9 cellular contexts compared by ENCODE assay signal in genomic region chr13:110593430-110594130, GRCh38. TPM values are rescaled to one million over a fixed set of nuclear protein-coding genes. Genes with fewer than 3 reads are reported as not detected.
DNase-seq lines count a peak whose midpoint lies in the region; ATAC-seq and TF ChIP-seq lines count a peak whose summit lies in the region.
"Had no signal": no experiment of that assay in that cellular context is flagged by ENCODE, and none has a peak within 500 bp of the region (broad histone marks: within the 10 kb centered on the region; RNA-seq: fewer than 3 reads in every experiment).

No MANE protein-coding gene starts in this region.

- H3K9me3 ChIP-seq in DOHH2 (ENCODE audit: control insufficient read depth, insufficient read depth, low read length) (no peaks in the 10 kb centered on the region), upper lobe of left lung (no peaks in the 10 kb centered on the region)

- no peak overlapping the region for H3K4me3 Mint-ChIP-seq in MCF 10A (ENCODE audit: unreplicated experiment)
- H3K4me3 Mint-ChIP-seq: activated naive CD4-positive, alpha-beta T cell treated with anti-CD3 and anti-CD28 coated beads, Interleukin-2, amount 50 U/mL, for 24 hours had no signal

- no peaks in the 10 kb centered on the region for H3K79me2 ChIP-seq in DOHH2 (ENCODE audit: control insufficient read depth, low read length)

- no peak for TF ChIP-seq EP300 in upper lobe of left lung (IDR thresholded peaks at IDR 0.05)

- no TSS peak for BruUV-seq in MCF 10A (replicated peaks; lab: Mats Ljungman, UMichigan)

- peaks cover 10% of the 10 kb centered on the region for H3K4me1 Mint-ChIP-seq in MCF 10A (ENCODE audit: insufficient read depth, unreplicated experiment)
- H3K4me1 Mint-ChIP-seq: activated naive CD4-positive, alpha-beta T cell treated with anti-CD3 and anti-CD28 coated beads, Interleukin-2, amount 50 U/mL, for 24 hours had no signal

- no peak overlapping the region for H3K4me2 ChIP-seq in DOHH2 (ENCODE audit: low read length)

- TF ChIP-seq POLR2A in upper lobe of left lung (IDR thresholded peaks at IDR 0.05): no peak

- ATAC-seq in GM19025 (IDR thresholded peaks at IDR 0.05; ENCODE audit: low read depth, unreplicated experiment) (peak; percentile 67), HG03175 (IDR thresholded peaks at IDR 0.05; ENCODE audit: unreplicated experiment) (peak; percentile 88), upper lobe of left lung (ENCODE audit: low FRiP score in 2 of 2) (peak; percentile 61 to 86)

- CTCF ChIA-PET in MCF 10A (lab: Yijun Ruan, JAX): interaction anchor here (0.5 to 1.8 kb wide), 29 partner anchors 10 to 942 kb away, joined by 3 to 12 read pairs (median 4); no protein-coding TSS in a partner anchor

- no peaks in the 10 kb centered on the region for H3F3A ChIP-seq in DOHH2 (ENCODE audit: control insufficient read depth, insufficient read depth)

- intact Hi-C loops in MCF 10A (cut with micrococcal nuclease) (loop anchor here (1.0 to 10.0 kb wide), 5 partner anchors 137 to 441 kb away; partner anchors contain the start of gene ANKRD10), posterior cingulate gyrus (cut with DNase I) (no loop called here)

- H3K27ac ChIP-seq in DOHH2 (ENCODE audit: low read depth, low read length): no peak overlapping the region
- no peak overlapping the region for H3K27ac ChIP-seq in upper lobe of left lung

- H4K20me1 ChIP-seq in DOHH2 (ENCODE audit: control insufficient read depth, insufficient read depth, low read depth, low read length): no peaks in the 10 kb centered on the region

- H3K36me3 Mint-ChIP-seq in MCF 10A (ENCODE audit: insufficient read depth, unreplicated experiment): no peaks in the 10 kb centered on the region
- H3K36me3 Mint-ChIP-seq: activated naive CD4-positive, alpha-beta T cell treated with anti-CD3 and anti-CD28 coated beads, Interleukin-2, amount 50 U/mL, for 24 hours had no signal

- H3K9me2 ChIP-seq in DOHH2 (replicated peaks; ENCODE audit: control insufficient read depth, low read length): no peaks in the 10 kb centered on the region

- peak; percentile 58 for TF ChIP-seq CTCF in DOHH2 (IDR thresholded peaks at IDR 0.05; ENCODE audit: low read depth, low read length, poor library complexity, severe bottlenecking)
- TF ChIP-seq CTCF in MCF 10A (IDR thresholded peaks at IDR 0.05; ENCODE audit: unreplicated experiment): peak; percentile 55
- TF ChIP-seq CTCF in upper lobe of left lung (IDR thresholded peaks at IDR 0.05): peak; percentile 47 to 80 (median 60)

- H3K27me3 ChIP-seq in DOHH2 (ENCODE audit: control insufficient read depth, low read length) (0 out of 2 replicates have a peak, but pooled peaks cover 5% of the 10 kb centered on the region), upper lobe of left lung (no peaks in the 10 kb centered on the region)

- H3K4me3 ChIP-seq in DOHH2 (ENCODE audit: low read length): no peak overlapping the region
- H3K4me3 ChIP-seq in upper lobe of left lung: no peak overlapping the region

- POLR2A ChIA-PET in MCF 10A (lab: Yijun Ruan, JAX): interaction anchor here (0.6 to 1.0 kb wide), 8 partner anchors 9 to 1718 kb away, joined by 3 to 5 read pairs (median 3); no protein-coding TSS in a partner anchor

- no peaks in the 10 kb centered on the region for H3K4me1 ChIP-seq in DOHH2 (ENCODE audit: control insufficient read depth, low read length)
- peaks cover 0 to 3% (median 0%) of the 10 kb centered on the region in 4 donors for H3K4me1 ChIP-seq in upper lobe of left lung

- H3K27me3 Mint-ChIP-seq in MCF 10A (ENCODE audit: insufficient read depth, unreplicated experiment): no peaks in the 10 kb centered on the region
- H3K27me3 Mint-ChIP-seq: activated naive CD4-positive, alpha-beta T cell treated with anti-CD3 and anti-CD28 coated beads, Interleukin-2, amount 50 U/mL, for 24 hours had no signal

- H3K36me3 ChIP-seq in DOHH2 (ENCODE audit: control insufficient read depth, low read length): no peaks in the 10 kb centered on the region
- no peaks in the 10 kb centered on the region for H3K36me3 ChIP-seq in upper lobe of left lung

- H3K9me3 Mint-ChIP-seq in MCF 10A (ENCODE audit: unreplicated experiment): no peaks in the 10 kb centered on the region
- H3K9me3 Mint-ChIP-seq: activated naive CD4-positive, alpha-beta T cell treated with anti-CD3 and anti-CD28 coated beads, Interleukin-2, amount 50 U/mL, for 24 hours had no signal

- no peak overlapping the region for H3K27ac Mint-ChIP-seq in MCF 10A (ENCODE audit: low read depth, unreplicated experiment)
- H3K27ac Mint-ChIP-seq: activated naive CD4-positive, alpha-beta T cell treated with anti-CD3 and anti-CD28 coated beads, Interleukin-2, amount 50 U/mL, for 24 hours had no signal

- WGBS in upper lobe of left lung, 2 donors: 44 to 48% methylated on average over 6 of the region's 6 CpGs

- DNase-seq in NCI-H748 treated with DMSO at 0.1 percent for 48 hours (lab: John Stamatoyannopoulos, UW) (peak; percentile 23), MCF 10A (ENCODE audit: unreplicated experiment) (peak; percentile 64), kidney glomerular epithelial cell (lab: John Stamatoyannopoulos, UW) (peak; percentile 64), upper lobe of left lung (no peak), posterior cingulate gyrus (no peak)

RNA-seq across cellular contexts. Expression of gene NAXD, which starts 21.8 kb away (rescaled TPM):
- 27.7 and 28.3 TPM in 2 replicates for total RNA-seq in MCF 10A (2022)
- 10 to 100 TPM; 19.6 to 38.8 (median 29.4) TPM for total RNA-seq in upper lobe of left lung

RNA-seq across cellular contexts. Expression of gene RAB20, which starts 32.1 kb away (rescaled TPM):
- total RNA-seq in MCF 10A (2022) (1.7 and 2.8 TPM in 2 replicates), upper lobe of left lung (10 to 100 TPM; 46.7 to 80.7 (median 57.8) TPM)

Comparison
In these comparisons a context has a peak if more than half of its experiments do, and no peak if none do; other contexts are left out.
1. DNase-seq: peak in NCI-H748 treated with DMSO at 0.1 percent for 48 hours (single experiment), MCF 10A (single experiment) and kidney glomerular epithelial cell (single experiment); none in upper lobe of left lung (0 of 2) and posterior cingulate gyrus (0 of 10).
2. RNA of gene RAB20, which starts 32.1 kb away (total RNA-seq): 46.7 to 80.7 TPM in upper lobe of left lung; 1.7 to 2.8 TPM in MCF 10A; every median in the first group is over 10 times any median in the second.
3. Peak in every context shown above with its lines, with median percentiles within 50 percentile points of each other: CTCF ChIP-seq and ATAC-seq.